Comparison of ENCODE assay signal across 8 cellular contexts in genomic region chr15:62391565-62392262, GRCh38. TPM values are rescaled to one million over a fixed set of nuclear protein-coding genes. Genes with fewer than 3 reads are reported as not detected.
DNase-seq lines count a peak whose midpoint lies in the region; ATAC-seq and TF ChIP-seq lines count a peak whose summit lies in the region.

No MANE protein-coding gene starts in this region.

- peaks cover 3% of the 10 kb centered on the region for H3K79me1 ChIP-seq in neuronal stem cell (ENCODE audit: low read depth, low read length)

- H3K36me3 Mint-ChIP-seq in activated naive CD4-positive, alpha-beta T cell treated with anti-CD3 and anti-CD28 coated beads, Interleukin-2, amount 50 U/mL, for 72 hours = peaks cover 0 to 13% of the 10 kb centered on the region in 2 donors

- H4K91ac ChIP-seq in neuronal stem cell (ENCODE audit: low read depth, low read length, poor library complexity) = no peak overlapping the region

- H3K9ac ChIP-seq in OCI-LY3 (ENCODE audit: low read length) = peak overlapping the region; percentile 68; the same call in 1 of the 2 replicates
- H3K9ac ChIP-seq in neuronal stem cell (ENCODE audit: low read depth, low read length, poor library complexity) = peak overlapping the region; percentile 94

- peak; percentile 52 to 60 for ATAC-seq in activated naive CD4-positive, alpha-beta T cell treated with anti-CD3 and anti-CD28 coated beads, Interleukin-2, amount 50 U/mL, for 72 hours
- ATAC-seq in Right ventricle myocardium inferior (peak; percentile 86), HG03439 (IDR thresholded peaks at IDR 0.05; ENCODE audit: unreplicated experiment) (no peak)

- no peak overlapping the region for H2BK15ac ChIP-seq in neuronal stem cell (ENCODE audit: low read length)

- H3K23ac ChIP-seq in neuronal stem cell (ENCODE audit: low read depth, low read length, poor library complexity) = peak overlapping the region; percentile 70

- H3K9me3 Mint-ChIP-seq in activated naive CD4-positive, alpha-beta T cell treated with anti-CD3 and anti-CD28 coated beads, Interleukin-2, amount 50 U/mL, for 72 hours = no peaks in the 10 kb centered on the region

- H3K27ac ChIP-seq in OCI-LY3 (ENCODE audit: low read length) = no peak overlapping the region
- H3K27ac ChIP-seq in neuronal stem cell (replicated peaks; ENCODE audit: low read length) = no peak overlapping the region

- H2BK120ac ChIP-seq in neuronal stem cell (ENCODE audit: low read depth, low read length) = no peak overlapping the region

- no CpG with 5 or more reads among the region's 74 CpGs for WGBS in neuronal stem cell (ENCODE audit: extremely low coverage in 2 of 2, insufficient read length in 2 of 2, insufficient replicate concordance in 1 of 2), 2 donors

- peak; percentile 11 to 77 (median 70) for DNase-seq in NCI-H1417 (lab: John Stamatoyannopoulos, UW)
- no peak for DNase-seq in NCI-H1417 treated with DMSO at 0.1 percent for 48 hours (lab: John Stamatoyannopoulos, UW)
- peak in 1 of 2 donors; percentile 39 for DNase-seq in activated naive CD4-positive, alpha-beta T cell treated with anti-CD3 and anti-CD28 coated beads, Interleukin-2, amount 50 U/mL, for 72 hours (ENCODE audit: low spot score in 2 of 2)
- DNase-seq in Right ventricle myocardium inferior (ENCODE audit: missing footprints) = peak; percentile 71
- DNase-seq in neuronal stem cell (ENCODE audit: low spot score) = peak; percentile 29
- no peak for DNase-seq in SKM-1 treated with dmso at 0.1 percent for 144 hours (lab: John Stamatoyannopoulos, UW; ENCODE audit: unreplicated experiment)

- peak overlapping the region; percentile 72 for H2BK5ac ChIP-seq in neuronal stem cell (ENCODE audit: low read length)

- no peak overlapping the region for H4K8ac ChIP-seq in neuronal stem cell (ENCODE audit: low read depth, low read length)

- no peak overlapping the region for H2AK5ac ChIP-seq in neuronal stem cell (ENCODE audit: low read depth, low read length)

- intact Hi-C loops in Right ventricle myocardium inferior (cut with DNase I) = loop anchor here (1.0 to 10.0 kb wide), 6 partner anchors 63 to 353 kb away; no protein-coding TSS in a partner anchor

- no peak overlapping the region for H3K4ac ChIP-seq in neuronal stem cell (ENCODE audit: low read length)

- H2AFZ ChIP-seq in OCI-LY3 (ENCODE audit: low read depth, low read length) (no peak overlapping the region), neuronal stem cell (ENCODE audit: low read length) (peak overlapping the region; percentile 99)

- H3K4me1 ChIP-seq in OCI-LY3 (ENCODE audit: low read length) (peaks cover 6% of the 10 kb centered on the region), neuronal stem cell (ENCODE audit: control insufficient read depth in 2 of 2, insufficient read depth in 1 of 2, low read depth in 1 of 2, low read length in 2 of 2) (peaks cover 7 to 12% of the 10 kb centered on the region in 2 donors)

- H4K20me1 ChIP-seq in OCI-LY3 (ENCODE audit: insufficient read depth, low read length) = no peaks in the 10 kb centered on the region

- H3K27me3 ChIP-seq in OCI-LY3 (ENCODE audit: low read depth, low read length) (no peaks in the 10 kb centered on the region), neuronal stem cell (ENCODE audit: control insufficient read depth in 3 of 3, insufficient read depth in 3 of 3, low read depth in 1 of 3, low read length in 3 of 3) (peaks cover 0 to 4% (median 0%) of the 10 kb centered on the region in 3 experiments)

- H3K4me2 ChIP-seq in OCI-LY3 (ENCODE audit: low read length) = peak overlapping the region; percentile 80
- H3K4me2 ChIP-seq in neuronal stem cell (ENCODE audit: insufficient read depth, low read length, poor library complexity, severe bottlenecking) = peak overlapping the region; percentile 98

- peak overlapping the region in 1 of 2 donors; percentile 96 for H3K27ac Mint-ChIP-seq in activated naive CD4-positive, alpha-beta T cell treated with anti-CD3 and anti-CD28 coated beads, Interleukin-2, amount 50 U/mL, for 72 hours

- H3K36me3 ChIP-seq in OCI-LY3 (replicated peaks; ENCODE audit: low read depth, low read length) = no peaks in the 10 kb centered on the region
- H3K36me3 ChIP-seq in neuronal stem cell (replicated peaks in 1 of 2; ENCODE audit: control insufficient read depth in 2 of 2, insufficient read depth in 2 of 2, low read length in 2 of 2) = no peaks in the 10 kb centered on the region

- H3K79me2 ChIP-seq in OCI-LY3 (ENCODE audit: low read length) = peaks cover 17% of the 10 kb centered on the region

- peak overlapping the region; percentile 78 for H3K14ac ChIP-seq in neuronal stem cell (ENCODE audit: low read length)

- H3K4me3 ChIP-seq in OCI-LY3 (ENCODE audit: low read length) (peak overlapping the region; percentile 93), neuronal stem cell (ENCODE audit: low read length in 2 of 2) (peak overlapping the region; percentile 98 to 99)

- no peaks in the 10 kb centered on the region for H3K9me3 ChIP-seq in OCI-LY3 (ENCODE audit: insufficient read depth, low read length)
- H3K9me3 ChIP-seq in neuronal stem cell (replicated peaks in 1 of 2; ENCODE audit: control insufficient read depth in 2 of 2, insufficient read depth in 1 of 2, low read depth in 1 of 2, low read length in 2 of 2) = no peaks in the 10 kb centered on the region

- H2BK12ac ChIP-seq in neuronal stem cell (ENCODE audit: low read length) = no peak overlapping the region

- H3K18ac ChIP-seq in neuronal stem cell (ENCODE audit: low read length) = peak overlapping the region; percentile 39

- no peak for TF ChIP-seq CTCF in OCI-LY3 (IDR thresholded peaks at IDR 0.05; ENCODE audit: low read depth, low read length)

RNA-seq across cellular contexts. Expression of gene TLN2, which starts 1.4 kb away (rescaled TPM):
- 1 to 10 TPM in 1 of 2 donors, under 1 TPM in 1; 0.57 to 2.3 TPM for total RNA-seq in activated naive CD4-positive, alpha-beta T cell treated with anti-CD3 and anti-CD28 coated beads, Interleukin-2, amount 50 U/mL, for 72 hours
- total RNA-seq in Right ventricle myocardium inferior = 51.6 TPM
- polyA plus RNA-seq in neuronal stem cell (2013, experiment 1 of 2) = 3.9 TPM
- polyA plus RNA-seq in neuronal stem cell (2013, experiment 2 of 2) = 4.3 TPM

Comparison
In these comparisons a context has a peak if more than half of its experiments do, and no peak if none do; other contexts are left out.
1. DNase-seq: peak in NCI-H1417 (3 of 3), Right ventricle myocardium inferior (single experiment) and neuronal stem cell (single experiment); none in NCI-H1417 treated with DMSO at 0.1 percent for 48 hours (single experiment) and SKM-1 treated with dmso at 0.1 percent for 144 hours (single experiment).
2. RNA of gene TLN2, which starts 1.4 kb away (total RNA-seq): 51.6 TPM in Right ventricle myocardium inferior (single experiment); 0.57 to 2.3 TPM in activated naive CD4-positive, alpha-beta T cell treated with anti-CD3 and anti-CD28 coated beads, Interleukin-2, amount 50 U/mL, for 72 hours; every median in the first group is over 10 times any median in the second.